In the genomic region with DNA sequence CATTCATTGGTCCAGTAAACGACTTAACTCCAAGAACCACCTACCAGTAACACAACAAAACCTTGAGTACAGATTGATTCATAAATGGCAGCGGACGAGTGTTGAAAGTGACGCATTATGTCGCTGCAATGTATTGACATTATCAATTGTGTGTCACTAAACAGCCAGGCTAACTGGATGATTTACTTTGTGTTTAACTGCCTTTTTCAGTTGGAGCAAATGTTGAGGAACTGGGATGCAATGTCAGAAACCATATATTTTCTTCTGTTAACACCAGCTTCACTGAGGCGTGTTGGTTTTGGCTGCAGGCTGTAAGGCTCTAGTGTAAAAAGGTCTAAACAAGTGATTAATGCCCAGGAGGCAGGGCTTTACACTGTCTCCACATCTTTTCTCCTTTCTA, we compare ENCODE assay signal across 26 cellular contexts.
DNase-seq lines count a peak whose midpoint lies in the region; ATAC-seq, FAIRE-seq and TF ChIP-seq lines count a peak whose summit lies in the region.
"Had no signal": no experiment of that assay in that cellular context is flagged by ENCODE, and none has a peak within 500 bp of the region (broad histone marks: within the 10 kb centered on the region; RNA-seq: fewer than 3 reads in every experiment).

No MANE protein-coding gene starts in this region.

- intact Hi-C loops in Panc1 (cut with micrococcal nuclease; ENCODE audit: unreplicated experiment) = no loop called here
- intact Hi-C loops in pancreas (cut with DNase I) = loop anchor here in 1 of 3 donors (10.0 kb wide), 1 partner anchor 54 kb away; no protein-coding TSS in a partner anchor

- H3K27ac ChIP-seq in Panc1 (ENCODE audit: low read length) = peak overlapping the region; percentile 29; the same call in 1 of the 2 replicates
- H3K27ac ChIP-seq in neural progenitor cell = no peak overlapping the region
- no peak overlapping the region for H3K27ac ChIP-seq in pancreas
- H3K27ac ChIP-seq: 22Rv1 had no signal

- no peaks in the 10 kb centered on the region; the same call in 1 of the 2 replicates for H3K4me1 ChIP-seq in Panc1 (ENCODE audit: control insufficient read depth, insufficient read depth, low read length)
- peaks cover 43% of the 10 kb centered on the region for H3K4me1 ChIP-seq in neural progenitor cell
- no peaks in the 10 kb centered on the region for H3K4me1 ChIP-seq in pancreas

- WGBS in pancreas, 2 donors = 90 to 91% methylated on average over 6 of the region's 6 CpGs

- no peaks in the 10 kb centered on the region for H4K20me1 ChIP-seq in neural progenitor cell (ENCODE audit: low read depth)

- H3F3A ChIP-seq in neural progenitor cell (ENCODE audit: low read depth) = peaks cover 27% of the 10 kb centered on the region

- peaks cover 3% of the 10 kb centered on the region for H3K27me3 Mint-ChIP-seq in neural progenitor cell (ENCODE audit: insufficient read depth, low read depth)
- H3K27me3 Mint-ChIP-seq: activated naive CD8-positive, alpha-beta T cell treated with anti-CD3 and anti-CD28 coated beads, Interleukin-2, amount 50 U/mL, for 24 hours; CD4-positive, alpha-beta memory T cell; type B pancreatic cell had no signal

- H3K9me3 ChIP-seq in Panc1 (ENCODE audit: control insufficient read depth, insufficient read depth, low read depth, low read length) (no peaks in the 10 kb centered on the region), neural progenitor cell (ENCODE audit: low read depth) (no peaks in the 10 kb centered on the region), pancreas (no peaks in the 10 kb centered on the region)

- peaks cover 5% of the 10 kb centered on the region for H3K36me3 Mint-ChIP-seq in neural progenitor cell
- H3K36me3 Mint-ChIP-seq: CD4-positive, alpha-beta memory T cell had no signal

- DNase-seq in NCI-H2107 treated with DMSO at 0.1 percent for 48 hours (lab: John Stamatoyannopoulos, UW; ENCODE audit: unreplicated experiment) (peak; percentile 88), NCI-H2107 (lab: John Stamatoyannopoulos, UW) (no peak), NCI-H187 treated with DMSO at 0.1 percent for 48 hours (lab: John Stamatoyannopoulos, UW) (peak; percentile 79), Panc1 (ENCODE audit: low read depth, low spot score) (no peak), neural progenitor cell (ENCODE audit: low spot score) (no peak), pancreas (no peak), NCI-H1436 (lab: John Stamatoyannopoulos, UW) (no peak)
- no peak for DNase-seq in activated T-cell treated with anti-CD3 and anti-CD28 coated beads, Interleukin-2, amount 50 U/mL, for 48 hours
- DNase-seq: activated CD4-positive, alpha-beta T cell treated with anti-CD3 and anti-CD28 coated beads, Interleukin-2, amount 50 U/mL, for 4 hours; activated CD4-positive, CD25-positive, alpha-beta regulatory T cell; activated CD8-positive, alpha-beta memory T cell treated with anti-CD3 and anti-CD28 coated beads, Interleukin-2, amount 50 U/mL, for 4 hours; activated naive CD8-positive, alpha-beta T cell treated with anti-CD3 and anti-CD28 coated beads, Interleukin-2, amount 50 U/mL, for 24 hours; CD4-positive, alpha-beta memory T cell; DMS 273 treated with DMSO at 0.1 percent for 48 hours; glutamatergic neuron; KG1; kidney glomerular epithelial cell; MM.1S; NCI-H2029; NCI-H526; nucleus accumbens; T1000 had no signal

- in situ Hi-C loops in Panc1 (cut with HindIII; ENCODE audit: low pct_unique_long_range_greater_than_20kb, low sequenced_read_pairs) = no loop called here

- no TSS peak for BruUV-seq in Panc1 (replicated peaks; lab: Mats Ljungman, UMichigan)

- no peak overlapping the region for H3K4me3 ChIP-seq in Panc1 (ENCODE audit: low read depth in 2 of 2, low read length in 2 of 2)
- H3K4me3 ChIP-seq in neural progenitor cell = no peak overlapping the region
- H3K4me3 ChIP-seq in pancreas = no peak overlapping the region

- H3K4me1 Mint-ChIP-seq in neural progenitor cell = peaks cover 53% of the 10 kb centered on the region

- no peak overlapping the region for H3K27ac Mint-ChIP-seq in neural progenitor cell
- H3K27ac Mint-ChIP-seq: activated naive CD8-positive, alpha-beta T cell treated with anti-CD3 and anti-CD28 coated beads, Interleukin-2, amount 50 U/mL, for 24 hours; CD4-positive, alpha-beta memory T cell; type B pancreatic cell had no signal

- ATAC-seq in Panc1 = no peak
- ATAC-seq in pancreas = no peak
- ATAC-seq: activated naive CD8-positive, alpha-beta T cell treated with anti-CD3 and anti-CD28 coated beads, Interleukin-2, amount 50 U/mL, for 24 hours; Right ventricle myocardium inferior had no signal

- POLR2A ChIA-PET in Panc1 (lab: Charles Lee) = no interaction called here

- no peak overlapping the region for H3K4me3 Mint-ChIP-seq in neural progenitor cell
- H3K4me3 Mint-ChIP-seq: activated naive CD8-positive, alpha-beta T cell treated with anti-CD3 and anti-CD28 coated beads, Interleukin-2, amount 50 U/mL, for 24 hours; type B pancreatic cell had no signal

- CTCF ChIA-PET in Panc1 (lab: Charles Lee) = no interaction called here

- H3K36me3 ChIP-seq in Panc1 (ENCODE audit: control insufficient read depth, insufficient read depth, low read length) (no peaks in the 10 kb centered on the region), neural progenitor cell (no peaks in the 10 kb centered on the region), pancreas (no peaks in the 10 kb centered on the region)

- no peak overlapping the region for H2AFZ ChIP-seq in neural progenitor cell (replicated peaks)

- H3K27me3 ChIP-seq in Panc1 (ENCODE audit: control insufficient read depth, insufficient read depth, low read length) = no peaks in the 10 kb centered on the region
- H3K27me3 ChIP-seq in neural progenitor cell = no peaks in the 10 kb centered on the region
- H3K27me3 ChIP-seq in pancreas = no peaks in the 10 kb centered on the region

- H3K9me3 Mint-ChIP-seq in neural progenitor cell = no peaks in the 10 kb centered on the region
- H3K9me3 Mint-ChIP-seq: activated naive CD8-positive, alpha-beta T cell treated with anti-CD3 and anti-CD28 coated beads, Interleukin-2, amount 50 U/mL, for 24 hours; CD4-positive, alpha-beta memory T cell; type B pancreatic cell had no signal

- no peak overlapping the region for H3K9ac ChIP-seq in neural progenitor cell

- no peak for FAIRE-seq in pancreas (lab: Jason Lieb, UNC)
- FAIRE-seq: G401.6 had no signal

- peaks cover 3% of the 10 kb centered on the region for H3K79me2 ChIP-seq in neural progenitor cell (ENCODE audit: low read depth)

- peak overlapping the region; percentile 42 for H3K4me2 ChIP-seq in neural progenitor cell

- TF ChIP-seq CTCF in Panc1 (IDR thresholded peaks at IDR 0.05) (no peak), neural progenitor cell (IDR thresholded peaks at IDR 0.05) (no peak), pancreas (IDR thresholded peaks at IDR 0.05) (no peak)

Comparison
In these comparisons a context has a peak if more than half of its experiments do, and no peak if none do; other contexts are left out.
1. DNase-seq: peak in NCI-H2107 treated with DMSO at 0.1 percent for 48 hours (single experiment) and NCI-H187 treated with DMSO at 0.1 percent for 48 hours (single experiment); none in NCI-H2107 (single experiment), Panc1 (single experiment), neural progenitor cell (single experiment), activated T-cell treated with anti-CD3 and anti-CD28 coated beads, Interleukin-2, amount 50 U/mL, for 48 hours (0 of 2), pancreas (0 of 6) and NCI-H1436 (single experiment).